In genomic region chr1:68164970-68165369, GRCh38 we compare ENCODE assay signal across 19 cellular contexts.
"Had no signal": no experiment of that assay in that cellular context is flagged by ENCODE, and none has a peak within 500 bp of the region (broad histone marks: within the 10 kb centered on the region; RNA-seq: fewer than 3 reads in every experiment).

No MANE protein-coding gene starts in this region.

- ATAC-seq: foreskin keratinocyte, heart right ventricle, left lung, left ventricle myocardium superior, lower lobe of right lung had no signal

- H3K27ac ChIP-seq: coronary artery, dorsolateral prefrontal cortex, foreskin keratinocyte, heart right ventricle, left lung, lower lobe of right lung had no signal

- H3K4me3 ChIP-seq: coronary artery, dorsolateral prefrontal cortex, esophagus muscularis mucosa, heart right ventricle, left lung, lower lobe of right lung had no signal

- H3K4me1 ChIP-seq: foreskin keratinocyte, left lung, lower lobe of right lung had no signal

- H3K9me3 ChIP-seq: esophagus muscularis mucosa, heart right ventricle, left lung, lower lobe of right lung had no signal

- H3K27me3 ChIP-seq: esophagus muscularis mucosa, foreskin keratinocyte, heart right ventricle, left lung had no signal

- DNase-seq: dermis blood vessel endothelial cell; dorsolateral prefrontal cortex; effector CD4-positive, alpha-beta T cell; effector memory CD4-positive, alpha-beta T cell; foreskin keratinocyte; glutamatergic neuron; head of caudate nucleus; heart right ventricle; hypothalamus; immature natural killer cell; islet precursor cell; kidney; kidney glomerular epithelial cell; left lung; left ventricle myocardium superior; lower lobe of right lung; mesenchymal stem cell had no signal
